Comparison of ENCODE assay signal across 8 cellular contexts in genomic region chr18:45964913-45965312, GRCh38. TPM values are rescaled to one million over a fixed set of nuclear protein-coding genes. Genes with fewer than 3 reads are reported as not detected.
A peak's percentile ranks its signal among the peaks of the same experiment; 100 is the strongest.
DNase-seq lines count a peak whose midpoint lies in the region; ATAC-seq, FAIRE-seq and TF ChIP-seq lines count a peak whose summit lies in the region.
"Not testable (repeated sequence)": the region's sequence is repeated elsewhere in the genome, so short reads cannot be mapped to it uniquely, and the experiment has no call there.

No MANE protein-coding gene starts in this region.

- not testable (repeated sequence) for TF ChIP-seq CTCF in activated B cell treated with CpG ODN at 0.5 μM for 24 hours (IDR thresholded peaks at IDR 0.05); K562 (IDR thresholded peaks at IDR 0.05 in 2 of 3, conservative IDR thresholded peaks at IDR 0.05 in 1 of 3; ENCODE audit: insufficient read depth in 2 of 3, low read depth in 1 of 3, low read length in 3 of 3)

- TF ChIP-seq POLR2A in K562 (conservative IDR thresholded peaks at IDR 0.05): not testable (repeated sequence)

- H2AFZ ChIP-seq in K562 (ENCODE audit: low read depth, low read length): not testable (repeated sequence)

- POLR2A ChIA-PET in CD4-positive, alpha-beta memory T cell (lab: Charles Lee; ENCODE audit: partially characterized antibody); activated B cell treated with CpG ODN at 0.5 μM for 24 hours (lab: Charles Lee); K562 (lab: Yijun Ruan, JAX): not testable (repeated sequence)

- peaks cover 11 to 29% of the 10 kb centered on the region in 2 donors for H3K36me3 Mint-ChIP-seq in CD4-positive, alpha-beta memory T cell
- not testable (repeated sequence) for H3K36me3 Mint-ChIP-seq in IgD-negative memory B cell
- H3K36me3 Mint-ChIP-seq in activated B cell treated with CpG ODN at 0.5 μM for 24 hours (ENCODE audit: low read depth): peaks cover 45% of the 10 kb centered on the region
- H3K36me3 Mint-ChIP-seq in activated T-helper 2 cell treated with anti-CD3 and anti-CD28 coated beads, Interferon-gamma antibody, Interleukin-2, Interleukin-4, amounts not matched to agents 10 μg/mL and 5 μg/mL and 100 μg/mL, durations not matched to agents 14 hours and 24 hours and 36 hours (ENCODE audit: low read depth): peaks cover 26% of the 10 kb centered on the region
- peaks cover 3 to 24% (median 19%) of the 10 kb centered on the region in 3 donors for H3K36me3 Mint-ChIP-seq in immature natural killer cell
- peaks cover 18% of the 10 kb centered on the region for H3K36me3 Mint-ChIP-seq in natural killer cell treated with Interleukin-12 subunit alpha and Interleukin-12 subunit beta and Interleukin-15 and Interleukin-18, amount 100 ng/mL, for 72 hours
- peaks cover 30% of the 10 kb centered on the region for H3K36me3 Mint-ChIP-seq in stimulated activated effector memory CD8-positive, alpha-beta T cell treated with anti-CD3 and anti-CD28 coated beads, Interleukin-12 subunit alpha, Interleukin-12 subunit beta, amount 100 ng/mL, for 72 hours

- H3K36me3 ChIP-seq in CD4-positive, alpha-beta memory T cell (ENCODE audit: insufficient read depth, low read length); K562 (ENCODE audit: control insufficient read depth, insufficient read depth, low read length): not testable (repeated sequence)

- CTCF ChIA-PET in CD4-positive, alpha-beta memory T cell (lab: Charles Lee; ENCODE audit: partially characterized antibody); activated B cell treated with CpG ODN at 0.5 μM for 24 hours (lab: Charles Lee); K562 (lab: Yijun Ruan, JAX; ENCODE audit: low intra/inter-chr PET ratio): not testable (repeated sequence)

- H3K9me3 Mint-ChIP-seq in CD4-positive, alpha-beta memory T cell; IgD-negative memory B cell; activated B cell treated with CpG ODN at 0.5 μM for 24 hours; activated T-helper 2 cell treated with anti-CD3 and anti-CD28 coated beads, Interferon-gamma antibody, Interleukin-2, Interleukin-4, amounts not matched to agents 10 μg/mL and 5 μg/mL and 100 μg/mL, durations not matched to agents 14 hours and 24 hours and 36 hours; immature natural killer cell; natural killer cell treated with Interleukin-12 subunit alpha and Interleukin-12 subunit beta and Interleukin-15 and Interleukin-18, amount 100 ng/mL, for 72 hours; stimulated activated effector memory CD8-positive, alpha-beta T cell treated with anti-CD3 and anti-CD28 coated beads, Interleukin-12 subunit alpha, Interleukin-12 subunit beta, amount 100 ng/mL, for 72 hours: not testable (repeated sequence)

- peak overlapping the region in 3 of 7 donors; percentile 38 to 72 (median 69) for H3K27ac Mint-ChIP-seq in CD4-positive, alpha-beta memory T cell
- peak overlapping the region in 2 of 3 donors; percentile 39 to 40 for H3K27ac Mint-ChIP-seq in IgD-negative memory B cell
- not testable (repeated sequence) for H3K27ac Mint-ChIP-seq in activated B cell treated with CpG ODN at 0.5 μM for 24 hours; activated T-helper 2 cell treated with anti-CD3 and anti-CD28 coated beads, Interferon-gamma antibody, Interleukin-2, Interleukin-4, amounts not matched to agents 10 μg/mL and 5 μg/mL and 100 μg/mL, durations not matched to agents 14 hours and 24 hours and 36 hours
- peak overlapping the region in 5 of 6 donors; percentile 36 to 94 (median 73) for H3K27ac Mint-ChIP-seq in immature natural killer cell
- peak overlapping the region; percentile 43 to 72 for H3K27ac Mint-ChIP-seq in natural killer cell treated with Interleukin-12 subunit alpha and Interleukin-12 subunit beta and Interleukin-15 and Interleukin-18, amount 100 ng/mL, for 72 hours
- H3K27ac Mint-ChIP-seq in stimulated activated effector memory CD8-positive, alpha-beta T cell treated with anti-CD3 and anti-CD28 coated beads, Interleukin-12 subunit alpha, Interleukin-12 subunit beta, amount 100 ng/mL, for 72 hours: peak overlapping the region; percentile 30

- not testable (repeated sequence) for DNase-seq in CD4-positive, alpha-beta memory T cell; activated B cell treated with CpG ODN at 0.5 μM for 24 hours; activated T-helper 2 cell treated with anti-CD3 and anti-CD28 coated beads, Interferon-gamma antibody, Interleukin-2, Interleukin-4, amounts not matched to agents 10 μg/mL and 5 μg/mL and 100 μg/mL, durations not matched to agents 14 hours and 24 hours and 36 hours (ENCODE audit: low spot score); K562 (ENCODE audit: extremely low read depth in 1 of 4, low spot score in 3 of 4); immature natural killer cell; natural killer cell treated with Interleukin-12 subunit alpha and Interleukin-12 subunit beta and Interleukin-15 and Interleukin-18, amount 100 ng/mL, for 72 hours (ENCODE audit: low spot score); stimulated activated effector memory CD8-positive, alpha-beta T cell treated with anti-CD3 and anti-CD28 coated beads, Interleukin-12 subunit alpha, Interleukin-12 subunit beta, amount 100 ng/mL, for 72 hours (ENCODE audit: low spot score in 2 of 2)

- not testable (repeated sequence) for H4K20me1 ChIP-seq in K562 (replicated peaks; ENCODE audit: control insufficient read depth, insufficient read depth, low read length)

- 70% methylated on average over 5 of the region's 5 CpGs for WGBS in K562 (ENCODE audit: insufficient coverage, low coverage, missing lambda C conversion rate)

- intact Hi-C loops in CD4-positive, alpha-beta memory T cell (cut with micrococcal nuclease): loop anchor here (5.0 kb wide), 2 partner anchors 43 to 53 kb away; no protein-coding TSS in a partner anchor
- intact Hi-C loops in activated B cell treated with CpG ODN at 0.5 μM for 24 hours (cut with micrococcal nuclease): loop anchor here (5.0 to 10.0 kb wide), 3 partner anchors 188 to 1967 kb away; partner anchors contain the start of genes KATNAL2, PIAS2 and SMAD2
- intact Hi-C loops in activated T-helper 2 cell treated with anti-CD3 and anti-CD28 coated beads, Interferon-gamma antibody, Interleukin-2, Interleukin-4, amounts not matched to agents 10 μg/mL and 5 μg/mL and 100 μg/mL, durations not matched to agents 14 hours and 24 hours and 36 hours (cut with micrococcal nuclease); K562 (cut with micrococcal nuclease): not testable (repeated sequence)

- H3K9ac ChIP-seq in K562 (ENCODE audit: insufficient read depth in 1 of 2, low read depth in 2 of 2, low read length in 2 of 2): not testable (repeated sequence)

- peaks cover 49 to 76% (median 62%) of the 10 kb centered on the region in 4 donors for H3K4me1 Mint-ChIP-seq in CD4-positive, alpha-beta memory T cell
- H3K4me1 Mint-ChIP-seq in IgD-negative memory B cell: peaks cover 31 to 42% (median 37%) of the 10 kb centered on the region in 3 donors
- peaks cover 56% of the 10 kb centered on the region for H3K4me1 Mint-ChIP-seq in activated B cell treated with CpG ODN at 0.5 μM for 24 hours
- peaks cover 41% of the 10 kb centered on the region for H3K4me1 Mint-ChIP-seq in activated T-helper 2 cell treated with anti-CD3 and anti-CD28 coated beads, Interferon-gamma antibody, Interleukin-2, Interleukin-4, amounts not matched to agents 10 μg/mL and 5 μg/mL and 100 μg/mL, durations not matched to agents 14 hours and 24 hours and 36 hours (ENCODE audit: low read depth)
- peaks cover 71 to 77% of the 10 kb centered on the region in 2 donors for H3K4me1 Mint-ChIP-seq in immature natural killer cell
- peaks cover 56 to 59% of the 10 kb centered on the region in 2 donors for H3K4me1 Mint-ChIP-seq in natural killer cell treated with Interleukin-12 subunit alpha and Interleukin-12 subunit beta and Interleukin-15 and Interleukin-18, amount 100 ng/mL, for 72 hours (ENCODE audit: low read depth in 2 of 2)
- H3K4me1 Mint-ChIP-seq in stimulated activated effector memory CD8-positive, alpha-beta T cell treated with anti-CD3 and anti-CD28 coated beads, Interleukin-12 subunit alpha, Interleukin-12 subunit beta, amount 100 ng/mL, for 72 hours: peaks cover 54% of the 10 kb centered on the region

- H3K9me3 ChIP-seq in CD4-positive, alpha-beta memory T cell (ENCODE audit: control insufficient read depth in 1 of 2, low read length in 2 of 2); K562 (replicated peaks; ENCODE audit: control insufficient read depth, insufficient read depth, low read depth, low read length): not testable (repeated sequence)

- TF ChIP-seq EP300 in K562 (IDR thresholded peaks at IDR 0.05; ENCODE audit: low read length): not testable (repeated sequence)

- H3K4me2 ChIP-seq in K562 (ENCODE audit: insufficient read depth, low read length): not testable (repeated sequence)

- H3K9me1 ChIP-seq in K562 (ENCODE audit: control insufficient read depth, insufficient read depth, low read length): not testable (repeated sequence)

- peaks cover 69% of the 10 kb centered on the region for H3K4me1 ChIP-seq in CD4-positive, alpha-beta memory T cell (ENCODE audit: insufficient read depth, low read length)
- H3K4me1 ChIP-seq in K562 (replicated peaks in 1 of 2; ENCODE audit: control insufficient read depth in 2 of 2, insufficient read depth in 2 of 2, low read length in 2 of 2): not testable (repeated sequence)

- not testable (repeated sequence) for H3K4me3 ChIP-seq in CD4-positive, alpha-beta memory T cell (ENCODE audit: low read length in 2 of 2); K562

- peak overlapping the region; percentile 9 for H3K27ac ChIP-seq in CD4-positive, alpha-beta memory T cell (ENCODE audit: low read depth, low read length)
- not testable (repeated sequence) for H3K27ac ChIP-seq in K562 (ENCODE audit: extremely low read depth, low read depth, low read length)

- TF ChIP-seq RAD21 in K562 (CRISPR knock-in tag; conservative IDR thresholded peaks at IDR 0.05 in 1 of 2, IDR thresholded peaks at IDR 0.05 in 1 of 2): not testable (repeated sequence)

- not testable (repeated sequence) for FAIRE-seq in K562 (lab: Jason Lieb, UNC)

- H3K27me3 Mint-ChIP-seq in CD4-positive, alpha-beta memory T cell; IgD-negative memory B cell; activated B cell treated with CpG ODN at 0.5 μM for 24 hours; activated T-helper 2 cell treated with anti-CD3 and anti-CD28 coated beads, Interferon-gamma antibody, Interleukin-2, Interleukin-4, amounts not matched to agents 10 μg/mL and 5 μg/mL and 100 μg/mL, durations not matched to agents 14 hours and 24 hours and 36 hours (ENCODE audit: low read depth); natural killer cell treated with Interleukin-12 subunit alpha and Interleukin-12 subunit beta and Interleukin-15 and Interleukin-18, amount 100 ng/mL, for 72 hours: not testable (repeated sequence)
- H3K27me3 Mint-ChIP-seq in immature natural killer cell (ENCODE audit: low read depth in 3 of 3): peaks cover 6 to 15% (median 14%) of the 10 kb centered on the region in 3 donors

- in situ Hi-C loops in K562 (cut with MboI): not testable (repeated sequence)

- H3K4me3 Mint-ChIP-seq in CD4-positive, alpha-beta memory T cell: peak overlapping the region in 7 of 8 donors; percentile 43 to 73 (median 67)
- H3K4me3 Mint-ChIP-seq in IgD-negative memory B cell (peak overlapping the region in 2 of 4 donors; percentile 63 to 77), activated B cell treated with CpG ODN at 0.5 μM for 24 hours (peak overlapping the region; percentile 24), immature natural killer cell (peak overlapping the region; percentile 52 to 80 (median 64))
- H3K4me3 Mint-ChIP-seq in activated T-helper 2 cell treated with anti-CD3 and anti-CD28 coated beads, Interferon-gamma antibody, Interleukin-2, Interleukin-4, amounts not matched to agents 10 μg/mL and 5 μg/mL and 100 μg/mL, durations not matched to agents 14 hours and 24 hours and 36 hours (ENCODE audit: low read depth): peak overlapping the region; percentile 47
- peak overlapping the region; percentile 99 for H3K4me3 Mint-ChIP-seq in natural killer cell treated with Interleukin-12 subunit alpha and Interleukin-12 subunit beta and Interleukin-15 and Interleukin-18, amount 100 ng/mL, for 72 hours
- H3K4me3 Mint-ChIP-seq in stimulated activated effector memory CD8-positive, alpha-beta T cell treated with anti-CD3 and anti-CD28 coated beads, Interleukin-12 subunit alpha, Interleukin-12 subunit beta, amount 100 ng/mL, for 72 hours: peak overlapping the region; percentile 97

- H3K27me3 ChIP-seq in CD4-positive, alpha-beta memory T cell (ENCODE audit: insufficient read depth, low read length); K562 (ENCODE audit: control insufficient read depth in 2 of 2, insufficient read depth in 2 of 2, low read length in 2 of 2): not testable (repeated sequence)

- BruUV-seq in K562 (replicated peaks; lab: Mats Ljungman, UMichigan): not testable (repeated sequence)

- H3K79me2 ChIP-seq in K562 (ENCODE audit: control insufficient read depth, insufficient read depth, low read length): peaks cover 15% of the 10 kb centered on the region

- ATAC-seq in activated B cell treated with CpG ODN at 0.5 μM for 24 hours (ENCODE audit: low read depth); K562; natural killer cell treated with Interleukin-12 subunit alpha and Interleukin-12 subunit beta and Interleukin-15 and Interleukin-18, amount 100 ng/mL, for 72 hours; stimulated activated effector memory CD8-positive, alpha-beta T cell treated with anti-CD3 and anti-CD28 coated beads, Interleukin-12 subunit alpha, Interleukin-12 subunit beta, amount 100 ng/mL, for 72 hours: not testable (repeated sequence)

RNA-seq across cellular contexts. Expression of gene EPG5, which starts 2.2 kb away (rescaled TPM):
- total RNA-seq in CD4-positive, alpha-beta memory T cell: 10 to 100 TPM; 64.3 to 69.0 TPM
- 1 to 10 TPM; 4.1 to 5.7 TPM for polyA plus RNA-seq in CD4-positive, alpha-beta memory T cell
- 2.9 TPM for polyA plus RNA-seq in IgD-negative memory B cell
- 34.2 and 38.3 TPM in 2 replicates for total RNA-seq in activated B cell treated with CpG ODN at 0.5 μM for 24 hours
- 17.1 and 17.4 TPM in 2 replicates for total RNA-seq in activated T-helper 2 cell treated with anti-CD3 and anti-CD28 coated beads, Interferon-gamma antibody, Interleukin-2, Interleukin-4, amounts not matched to agents 10 μg/mL and 5 μg/mL and 100 μg/mL, durations not matched to agents 14 hours and 24 hours and 36 hours
- 64.4 and 123 TPM in 2 replicates for total RNA-seq in K562 (2011; cell fraction: chromatin; rRNA removed; ENCODE audit: low replicate concordance)
- 26.0 and 39.5 TPM in 2 replicates for total RNA-seq in K562 (2011; cell fraction: nucleolus; rRNA removed)
- 48.6 and 49.2 TPM in 2 replicates for total RNA-seq in K562 (2011; cell fraction: nucleoplasm; rRNA removed)
- total RNA-seq in K562 (2014; rRNA removed): 4.0 and 5.1 TPM in 2 replicates
- total RNA-seq in K562 (2014; rRNA removed; fragmentation: Illumina TruSeq; extraction: Trizol): 7.9 and 10.2 TPM in 2 replicates
- total RNA-seq in K562 (2015; rRNA removed; fragmentation: Illumina TruSeq; extraction: Trizol): 5.8 and 7.6 TPM in 2 replicates
- 9.0 and 9.1 TPM in 2 replicates for total RNA-seq in K562 (2021)
- polyA plus RNA-seq in K562 (2011; rRNA removed): 9.7 and 10.7 TPM in 2 replicates
- 8.3 and 9.0 TPM in 2 replicates for polyA plus RNA-seq in K562 (2011; cell fraction: cytosol; rRNA removed)
- 21.6 and 29.3 TPM in 2 replicates for polyA plus RNA-seq in K562 (2011; cell fraction: nucleus; rRNA removed)
- polyA plus RNA-seq in K562 (2012): 3.6 and 5.3 TPM in 2 replicates
- 5.2 and 5.8 TPM in 2 replicates for polyA plus RNA-seq in K562 (2014; fragmentation: Illumina TruSeq; extraction: Trizol)
- 1 to 10 TPM; 1.3 to 1.4 TPM for polyA plus RNA-seq in K562 (2014; fragmentation: Nextera tagmentation; extraction: Ambion mirVana)
- polyA plus RNA-seq in K562 (2014; rRNA removed): 4.1 and 6.4 TPM in 2 replicates
- polyA minus RNA-seq in K562 (2011; rRNA and poly(A)+ RNA removed): 46.2 and 46.7 TPM in 2 replicates
- 10.7 and 10.8 TPM in 2 replicates for polyA minus RNA-seq in K562 (2011; cell fraction: cytosol; rRNA and poly(A)+ RNA removed)
- 24.5 and 37.9 TPM in 2 replicates for polyA minus RNA-seq in K562 (2011; cell fraction: nucleus; rRNA and poly(A)+ RNA removed)
- 1 to 10 TPM; 2.9 to 6.5 (median 5.3) TPM for polyA plus RNA-seq in immature natural killer cell
- total RNA-seq in natural killer cell treated with Interleukin-12 subunit alpha and Interleukin-12 subunit beta and Interleukin-15 and Interleukin-18, amount 100 ng/mL, for 72 hours: 10 to 100 TPM; 38.8 to 48.9 TPM
